Comparison of ENCODE assay signal across 12 cellular contexts in genomic region chr12:115570271-115570777, GRCh38.
DNase-seq lines count a peak whose midpoint lies in the region; ATAC-seq and TF ChIP-seq lines count a peak whose summit lies in the region.
"Had no signal": no experiment of that assay in that cellular context is flagged by ENCODE, and none has a peak within 500 bp of the region (broad histone marks: within the 10 kb centered on the region; RNA-seq: fewer than 3 reads in every experiment).

No MANE protein-coding gene starts in this region.

- H3K4me1 ChIP-seq in GM23338 (ENCODE audit: insufficient read depth) (0 out of 2 replicates have a peak, but pooled peaks cover 3% of the 10 kb centered on the region), PC-3 (ENCODE audit: insufficient read depth, low read length) (peaks cover 10% of the 10 kb centered on the region), sigmoid colon (peaks cover 0 to 5% (median 0%) of the 10 kb centered on the region in 4 donors)

- H3K79me2 ChIP-seq in GM23338 (replicated peaks; ENCODE audit: insufficient read depth): no peaks in the 10 kb centered on the region
- H3K79me2 ChIP-seq in PC-3 (ENCODE audit: low read length): no peaks in the 10 kb centered on the region

- POLR2A ChIA-PET in PC-3 (lab: Charles Lee; ENCODE audit: unreplicated experiment): no interaction called here

- H3K27ac ChIP-seq in GM23338 (ENCODE audit: low read depth) (no peak overlapping the region), PC-3 (ENCODE audit: low read length) (peak overlapping the region; percentile 85), sigmoid colon (no peak overlapping the region)

- H3K4me3 ChIP-seq in GM23338 (no peak overlapping the region), PC-3 (ENCODE audit: low read length) (peak overlapping the region; percentile 53), epithelial cell of esophagus (ENCODE audit: low read length) (no peak overlapping the region), sigmoid colon (peak overlapping the region in 3 of 4 donors; percentile 10 to 31 (median 27))

- CTCF ChIA-PET in PC-3 (lab: Charles Lee): interaction anchor here (0.6 to 1.0 kb wide), 2 partner anchors 37 to 183 kb away, joined by 4 to 17 read pairs; no protein-coding TSS in a partner anchor

- no peak overlapping the region for H3K4me2 ChIP-seq in GM23338
- peak overlapping the region; percentile 82 for H3K4me2 ChIP-seq in PC-3 (ENCODE audit: low read length)

- H3K9me3 ChIP-seq in PC-3 (ENCODE audit: low read length) (no peaks in the 10 kb centered on the region), sigmoid colon (no peaks in the 10 kb centered on the region)

- 81 to 87% methylated on average over 19 of the region's 19 CpGs for WGBS in sigmoid colon, 2 donors

- DNase-seq in GM23338 (ENCODE audit: low spot score): no peak
- peak; percentile 95 for DNase-seq in PC-3
- DNase-seq in epithelial cell of esophagus (ENCODE audit: low read depth): peak; percentile 49
- DNase-seq in sigmoid colon: no peak
- DNase-seq in stimulated activated CD4-positive, alpha-beta T cell treated with anti-CD3 and anti-CD28 coated beads, Interleukin-4, amount 100 ng/mL, for 24 hours: no peak
- DNase-seq in KG1 (lab: John Stamatoyannopoulos, UW): no peak
- DNase-seq: CD8-positive, alpha-beta memory T cell; left cardiac atrium; stimulated activated naive CD8-positive, alpha-beta T cell treated with anti-CD3 and anti-CD28 coated beads, Interleukin-15, amount 100 ng/mL, for 72 hours had no signal

- H3F3A ChIP-seq in GM23338 (replicated peaks; ENCODE audit: low read depth) (no peaks in the 10 kb centered on the region), PC-3 (ENCODE audit: low read length, unreplicated experiment) (no peaks in the 10 kb centered on the region)

- H4K20me1 ChIP-seq in GM23338 (replicated peaks; ENCODE audit: insufficient read depth) (no peaks in the 10 kb centered on the region), PC-3 (ENCODE audit: low read length) (no peaks in the 10 kb centered on the region)

- no peak for TF ChIP-seq POLR2A in sigmoid colon (IDR thresholded peaks at IDR 0.05)

- no peaks in the 10 kb centered on the region for H3K27me3 Mint-ChIP-seq in GM23338 (ENCODE audit: insufficient read depth, low read depth, poor library complexity)
- H3K27me3 Mint-ChIP-seq: stimulated activated naive CD8-positive, alpha-beta T cell treated with anti-CD3 and anti-CD28 coated beads, Interleukin-15, amount 100 ng/mL, for 72 hours had no signal

- H3K4me3 Mint-ChIP-seq in GM23338: no peak overlapping the region
- H3K4me3 Mint-ChIP-seq: CD8-positive, alpha-beta memory T cell; stimulated activated naive CD8-positive, alpha-beta T cell treated with anti-CD3 and anti-CD28 coated beads, Interleukin-15, amount 100 ng/mL, for 72 hours had no signal

- H3K36me3 ChIP-seq in GM23338 (ENCODE audit: insufficient read depth) (no peaks in the 10 kb centered on the region), PC-3 (ENCODE audit: low read depth, low read length) (no peaks in the 10 kb centered on the region), sigmoid colon (no peaks in the 10 kb centered on the region)

- no peaks in the 10 kb centered on the region for H3K27me3 ChIP-seq in GM23338 (ENCODE audit: insufficient read depth)
- no peaks in the 10 kb centered on the region for H3K27me3 ChIP-seq in PC-3 (ENCODE audit: low read length)
- peaks cover 0 to 21% (median 0%) of the 10 kb centered on the region in 3 donors for H3K27me3 ChIP-seq in sigmoid colon

- ATAC-seq in GM23338 (no peak; the same call in 2 of the 3 replicates), PC-3 (peak; percentile 98), GM18502 (IDR thresholded peaks at IDR 0.05; ENCODE audit: poor library complexity, unreplicated experiment) (no peak), HG03565 (IDR thresholded peaks at IDR 0.05; ENCODE audit: unreplicated experiment) (no peak)
- ATAC-seq: activated CD4-positive, CD25-positive, alpha-beta regulatory T cell treated with anti-CD3 and anti-CD28 coated beads, Interleukin-2, amount 50 U/mL, for 24 hours; left cardiac atrium; stimulated activated naive CD8-positive, alpha-beta T cell treated with anti-CD3 and anti-CD28 coated beads, Interleukin-15, amount 100 ng/mL, for 72 hours had no signal

- no peak overlapping the region for H3K27ac Mint-ChIP-seq in GM23338
- H3K27ac Mint-ChIP-seq: stimulated activated naive CD8-positive, alpha-beta T cell treated with anti-CD3 and anti-CD28 coated beads, Interleukin-15, amount 100 ng/mL, for 72 hours had no signal

- peak overlapping the region; percentile 44 for H3K9ac ChIP-seq in PC-3 (ENCODE audit: low read length)

- intact Hi-C loops in PC-3 (cut with micrococcal nuclease) (no loop called here), sigmoid colon (cut with DNase I) (no loop called here)

- H3K9me2 ChIP-seq in GM23338 (ENCODE audit: insufficient read depth) (no peaks in the 10 kb centered on the region), PC-3 (replicated peaks; ENCODE audit: low read length) (no peaks in the 10 kb centered on the region)

- no peak for TF ChIP-seq CTCF in GM23338 (conservative IDR thresholded peaks at IDR 0.05; ENCODE audit: low read depth in 2 of 2)
- no peak for TF ChIP-seq CTCF in PC-3 (conservative IDR thresholded peaks at IDR 0.05; ENCODE audit: low read depth, low read length)
- TF ChIP-seq CTCF in epithelial cell of esophagus (IDR thresholded peaks at IDR 0.05; ENCODE audit: insufficient read depth, low read depth, low read length, missing control alignments): no peak
- no peak for TF ChIP-seq CTCF in sigmoid colon (IDR thresholded peaks at IDR 0.05)

- no TSS peak for BruUV-seq in PC-3 (replicated peaks; lab: Mats Ljungman, UMichigan)

- H3K4me1 Mint-ChIP-seq in GM23338: peaks cover 6% of the 10 kb centered on the region
- H3K4me1 Mint-ChIP-seq: CD8-positive, alpha-beta memory T cell; stimulated activated naive CD8-positive, alpha-beta T cell treated with anti-CD3 and anti-CD28 coated beads, Interleukin-15, amount 100 ng/mL, for 72 hours had no signal

- TF ChIP-seq EP300 in sigmoid colon (IDR thresholded peaks at IDR 0.05): no peak

- peak overlapping the region; percentile 69; the same call in 1 of the 2 replicates for H2AFZ ChIP-seq in GM23338
- peak overlapping the region; percentile 77 for H2AFZ ChIP-seq in PC-3 (ENCODE audit: low read length)

- H3K9me3 Mint-ChIP-seq in GM23338: no peaks in the 10 kb centered on the region

- H3K36me3 Mint-ChIP-seq in GM23338 (ENCODE audit: low read depth): no peaks in the 10 kb centered on the region
- H3K36me3 Mint-ChIP-seq: CD8-positive, alpha-beta memory T cell had no signal

TF ChIP-seq in GM23338, 12 proteins besides CTCF, POLR2A, EP300 and RAD21 (continues in another document):
- TF ChIP-seq REST (IDR thresholded peaks at IDR 0.05; ENCODE audit: unreplicated experiment) (no peak), EZH2phosphoT487 (IDR thresholded peaks at IDR 0.05; ENCODE audit: unreplicated experiment) (no peak), POLR2AphosphoS5 (IDR thresholded peaks at IDR 0.05; ENCODE audit: low read depth) (no peak), CREB1 (CRISPR knock-in tag; IDR thresholded peaks at IDR 0.05; ENCODE audit: low read depth) (no peak), ZNF331 (CRISPR knock-in tag; IDR thresholded peaks at IDR 0.05; ENCODE audit: low read depth) (no peak)

Comparison
In these comparisons a context has a peak if more than half of its experiments do, and no peak if none do; other contexts are left out.
1. DNase-seq: peak in PC-3 (single experiment) and epithelial cell of esophagus (single experiment); none in GM23338 (single experiment), sigmoid colon (single experiment), stimulated activated CD4-positive, alpha-beta T cell treated with anti-CD3 and anti-CD28 coated beads, Interleukin-4, amount 100 ng/mL, for 24 hours (single experiment) and KG1 (single experiment).
2. H3K4me3 ChIP-seq: peak in PC-3 (single experiment) and sigmoid colon (3 of 4); none in GM23338 (single experiment) and epithelial cell of esophagus (single experiment).